In the genomic region with DNA sequence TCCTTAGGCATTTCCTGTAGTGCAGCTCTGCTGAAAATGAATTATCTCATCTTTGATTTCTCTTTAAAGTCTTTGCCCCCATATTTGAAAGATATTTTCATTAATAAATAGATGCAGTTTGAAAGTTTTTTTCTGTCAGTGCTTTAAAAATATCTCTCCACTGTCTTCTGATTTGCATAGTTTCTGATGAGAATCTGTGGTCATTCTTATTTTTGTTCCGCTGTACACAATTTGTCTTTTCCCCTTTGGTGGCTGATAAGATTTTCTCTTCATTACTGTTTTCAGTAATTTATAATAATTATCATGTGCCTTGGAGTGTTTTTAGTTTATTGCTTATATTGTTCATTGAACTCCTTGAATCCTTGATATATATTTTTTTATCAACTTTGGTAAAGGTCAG, we compare ENCODE assay signal across 30 cellular contexts. TPM values are rescaled to one million over a fixed set of nuclear protein-coding genes. Genes with fewer than 3 reads are reported as not detected.
"Had no signal": no experiment of that assay in that cellular context is flagged by ENCODE, and none has a peak within 500 bp of the region (broad histone marks: within the 10 kb centered on the region; RNA-seq: fewer than 3 reads in every experiment).

No MANE protein-coding gene starts in this region.

- FAIRE-seq: urothelium cell line had no signal

- H3K27ac ChIP-seq: stomach, suprapubic skin, testis, thoracic aorta, thyroid gland, tibial artery, tibial nerve, transverse colon, upper lobe of left lung, upper lobe of right lung, uterus, vagina had no signal

- H3K9me3 ChIP-seq: suprapubic skin, testis, thyroid gland, tibial artery, upper lobe of left lung, upper lobe of right lung, uterus, vagina had no signal

- H3K4me3 ChIP-seq: stomach, suprapubic skin, testis, thoracic aorta, thyroid gland, tibial artery, tibial nerve, transverse colon, upper lobe of left lung, upper lobe of right lung, uterus, vagina had no signal

- ATAC-seq: stimulated activated effector memory CD8-positive, alpha-beta T cell treated with anti-CD3 and anti-CD28 coated beads, Interleukin-12 subunit alpha, Interleukin-12 subunit beta, amount 100 ng/mL, for 72 hours; stimulated activated memory B cell treated with anti-CD40 and anti-IgM and Interleukin-4, amounts not matched to agents 10 μg/mL and 1 μg/mL and 100 μg/mL, for 72 hours; stimulated activated naive B cell treated with anti-CD40 and anti-IgM and Interleukin-4, amounts not matched to agents 10 μg/mL and 1 μg/mL and 100 μg/mL, for 72 hours; stimulated activated naive CD8-positive, alpha-beta T cell treated with anti-CD3 and anti-CD28 coated beads, Interleukin-15, amount 100 ng/mL, for 72 hours; stimulated activated naive CD8-positive, alpha-beta T cell treated with anti-CD3 and anti-CD28 coated beads, Interleukin-15, Interleukin-2, amounts not matched to agents 100 U/mL and 50 U/mL, for 24 hours; upper lobe of right lung had no signal

- H3K27me3 ChIP-seq: stomach, testis, thyroid gland, tibial artery, transverse colon, upper lobe of left lung, upper lobe of right lung, uterus, vagina had no signal

- H3K4me1 ChIP-seq: stomach, suprapubic skin, testis, thyroid gland, tibial artery, tibial nerve, transverse colon, upper lobe of left lung, upper lobe of right lung, uterus, vagina had no signal

- H3K36me3 ChIP-seq: stomach, suprapubic skin, thoracic aorta, thyroid gland, tibial artery, tibial nerve, transverse colon, upper lobe of left lung, upper lobe of right lung, uterus, vagina had no signal

- DNase-seq: stimulated activated CD4-positive, alpha-beta T cell treated with anti-CD3 and anti-CD28 coated beads, Interleukin-2, amount 100 ng/mL, for 48 hours; stimulated activated CD4-positive, alpha-beta T cell treated with anti-CD3 and anti-CD28 coated beads, Interleukin-4, amount 100 ng/mL, for 1 hour; stimulated activated CD4-positive, alpha-beta T cell treated with anti-CD3 and anti-CD28 coated beads, Interleukin-4, amount 100 ng/mL, for 24 hours; stimulated activated CD4-positive, alpha-beta T cell treated with anti-CD3 and anti-CD28 coated beads, Interleukin-4, amount 100 ng/mL, for 4 hours; stimulated activated CD8-positive, alpha-beta memory T cell treated with anti-CD3 and anti-CD28 coated beads, Interleukin-4, amount 100 ng/mL, for 48 hours; stimulated activated naive B cell treated with anti-CD40 and anti-IgM and Interleukin-4, amounts not matched to agents 10 μg/mL and 1 μg/mL and 100 μg/mL, for 72 hours; stimulated activated naive CD4-positive, alpha-beta T cell; stimulated activated naive CD4-positive, alpha-beta T cell treated with Interleukin-2 at 50 U/mL for 16 hours; stimulated activated naive CD8-positive, alpha-beta T cell treated with anti-CD3 and anti-CD28 coated beads, Interleukin-15, amount 100 ng/mL, for 72 hours; stimulated activated naive CD8-positive, alpha-beta T cell treated with anti-CD3 and anti-CD28 coated beads, Interleukin-15, Interleukin-2, amounts not matched to agents 100 U/mL and 50 U/mL, for 24 hours; stomach; substantia nigra; testis; thyroid gland; tibial artery; transverse colon; trophoblast cell; upper lobe of left lung; upper lobe of right lung; uterus had no signal

RNA-seq across cellular contexts. Expression of a gene that starts 7.0 kb away (rescaled TPM):
- total RNA-seq: stomach, subcutaneous adipose tissue, thoracic aorta, tibial nerve, transverse colon, upper lobe of right lung, ureter, urinary bladder, uterus, vagina had no signal
- polyA plus RNA-seq: urinary bladder had no signal
